ENCODE assay signal across 8 cellular contexts in genomic region chr12:85280138-85280983, GRCh38. TPM values are rescaled to one million over a fixed set of nuclear protein-coding genes. Genes with fewer than 3 reads are reported as not detected.
DNase-seq lines count a peak whose midpoint lies in the region; ATAC-seq and TF ChIP-seq lines count a peak whose summit lies in the region.

Gene ALX1, plus strand, starts transcription at chr12:85280220. Its CDS starts 42 bp downstream, at chr12:85280262.

- H3K27ac Mint-ChIP-seq in HFFc6 = no peak within 1 kb of the TSS
- H3K27ac Mint-ChIP-seq in naive thymus-derived CD4-positive, alpha-beta T cell = peak within 1 kb of the TSS in 1 of 9 donors; percentile 73

- POLR2A ChIA-PET in naive thymus-derived CD4-positive, alpha-beta T cell (lab: Charles Lee) = no interaction called here

- intact Hi-C loops in naive thymus-derived CD4-positive, alpha-beta T cell (cut with micrococcal nuclease) = loop anchor here in 1 of 2 donors (2.0 kb wide), 1 partner anchor 370 kb away; no protein-coding TSS in a partner anchor

- peaks cover 16% of the 10 kb centered on the region; the same call in 1 of the 2 replicates for H3K27me3 Mint-ChIP-seq in HFFc6 (ENCODE audit: insufficient read depth)
- peaks cover 52 to 68% (median 56%) of the 10 kb centered on the region in 5 donors for H3K27me3 Mint-ChIP-seq in naive thymus-derived CD4-positive, alpha-beta T cell

- H3K4me3 ChIP-seq in epithelial cell of esophagus (ENCODE audit: low read length) = peak within 1 kb of the TSS; percentile 51
- H3K4me3 ChIP-seq in naive thymus-derived CD4-positive, alpha-beta T cell (ENCODE audit: low read length) = no peak within 1 kb of the TSS

- H3K4me3 Mint-ChIP-seq in HFFc6 = peak within 1 kb of the TSS; percentile 88
- peak within 1 kb of the TSS in 8 of 10 donors; percentile 15 to 80 (median 42) for H3K4me3 Mint-ChIP-seq in naive thymus-derived CD4-positive, alpha-beta T cell

- in situ Hi-C loops in G401 (cut with HindIII; ENCODE audit: low sequenced_read_pairs) = no loop called here

- TF ChIP-seq CTCF in HFFc6 (IDR thresholded peaks at IDR 0.05) (no peak), epithelial cell of esophagus (IDR thresholded peaks at IDR 0.05; ENCODE audit: insufficient read depth, low read depth, low read length, missing control alignments) (no peak)

- CTCF ChIA-PET in naive thymus-derived CD4-positive, alpha-beta T cell (lab: Charles Lee) = no interaction called here

- peaks cover 8% of the 10 kb centered on the region; the same call in 1 of the 2 replicates for H3K4me1 Mint-ChIP-seq in HFFc6 (ENCODE audit: low read depth)
- peaks cover 0 to 7% (median 4%) of the 10 kb centered on the region in 7 donors for H3K4me1 Mint-ChIP-seq in naive thymus-derived CD4-positive, alpha-beta T cell

- no peaks in the 10 kb centered on the region for H3K4me1 ChIP-seq in naive thymus-derived CD4-positive, alpha-beta T cell (ENCODE audit: control insufficient read depth in 2 of 2, insufficient read depth in 2 of 2, low read length in 2 of 2)

- H3K9me3 ChIP-seq in naive thymus-derived CD4-positive, alpha-beta T cell (ENCODE audit: control insufficient read depth in 2 of 3, low read length in 3 of 3) = no peaks in the 10 kb centered on the region

- ATAC-seq in naive thymus-derived CD4-positive, alpha-beta T cell = no peak

- H3K36me3 Mint-ChIP-seq in HFFc6 (ENCODE audit: low read depth) = no peaks in the 10 kb centered on the region
- H3K36me3 Mint-ChIP-seq in naive thymus-derived CD4-positive, alpha-beta T cell = no peaks in the 10 kb centered on the region

- no peaks in the 10 kb centered on the region for H3K27me3 ChIP-seq in naive thymus-derived CD4-positive, alpha-beta T cell (ENCODE audit: control insufficient read depth in 2 of 2, insufficient read depth in 2 of 2, low read length in 2 of 2)

- peak; percentile 78 for DNase-seq in DMS53 treated with DMSO at 0.1 percent for 48 hours (lab: John Stamatoyannopoulos, UW; ENCODE audit: unreplicated experiment)
- DNase-seq in HFFc6 = no peak
- peak; percentile 27 for DNase-seq in epithelial cell of esophagus (ENCODE audit: low read depth)
- peak in 1 of 9 donors; percentile 23 for DNase-seq in naive thymus-derived CD4-positive, alpha-beta T cell
- no peak for DNase-seq in NOMO-1 (lab: John Stamatoyannopoulos, UW; ENCODE audit: unreplicated experiment in 2 of 2)
- DNase-seq in NCI-H2196 treated with DMSO at 0.1 percent for 48 hours (lab: John Stamatoyannopoulos, UW; ENCODE audit: unreplicated experiment) = no peak
- no peak for DNase-seq in G401 (ENCODE audit: low spot score)

- no peak within 1 kb of the TSS for H3K27ac ChIP-seq in naive thymus-derived CD4-positive, alpha-beta T cell (ENCODE audit: low read depth, low read length)

- no peaks in the 10 kb centered on the region; the same call in 1 of the 2 replicates for H3K9me3 Mint-ChIP-seq in HFFc6
- peaks cover 0 to 21% (median 2%) of the 10 kb centered on the region in 11 donors for H3K9me3 Mint-ChIP-seq in naive thymus-derived CD4-positive, alpha-beta T cell

- no peaks in the 10 kb centered on the region for H3K36me3 ChIP-seq in naive thymus-derived CD4-positive, alpha-beta T cell (ENCODE audit: control insufficient read depth in 2 of 3, insufficient read depth in 3 of 3, low read length in 3 of 3)

TF ChIP-seq in PFSK-1, 5 proteins besides CTCF, POLR2A, EP300 and RAD21:
- no peak for TF ChIP-seq POLR2AphosphoS5 (IDR thresholded peaks at IDR 0.05; ENCODE audit: low read depth, low read length)
- TF ChIP-seq TAF1 (IDR thresholded peaks at IDR 0.05; ENCODE audit: borderline replicate concordance, insufficient read depth, low read length) = peak; percentile 2; the same call in 1 of the 2 replicates
- TF ChIP-seq REST (IDR thresholded peaks at IDR 0.05; ENCODE audit: insufficient read depth in 1 of 2, low read depth in 2 of 2, low read length in 2 of 2) = peak in 1 of 2 experiments; percentile 22; a peak in 1 of 4 replicates
- TF ChIP-seq FOXP2 (optimal IDR thresholded peaks at IDR 0.05; ENCODE audit: borderline replicate concordance, extremely low read depth, extremely low read length, insufficient read depth) = peak; percentile 22
- peak; percentile 67; the same call in 1 of the 2 replicates for TF ChIP-seq SIN3A (IDR thresholded peaks at IDR 0.05; ENCODE audit: borderline replicate concordance, insufficient read depth, low read length)

RNA-seq across cellular contexts. Expression of gene ALX1, which starts in this region (rescaled TPM):
- not detected for total RNA-seq in HFFc6 (2021; fragmentation: NEBNext Ultra II Directional; extraction: Animal tissue kit (Norgen Biotek cat#: 25700))
- 67.4 TPM for polyA plus RNA-seq in PFSK-1 (2012; ENCODE audit: insufficient read length, low read depth)
- not detected for total RNA-seq in naive thymus-derived CD4-positive, alpha-beta T cell
- polyA plus RNA-seq in naive thymus-derived CD4-positive, alpha-beta T cell = not detected
- total RNA-seq in G401 (2014; rRNA removed; shearing (Covaris generic)) = 2.0 and 7.9 TPM in 2 replicates

Comparison
In these comparisons a context has a peak if more than half of its experiments do, and no peak if none do; other contexts are left out.
1. DNase-seq: peak in DMS53 treated with DMSO at 0.1 percent for 48 hours (single experiment) and epithelial cell of esophagus (single experiment); none in HFFc6 (single experiment), NOMO-1 (0 of 2), NCI-H2196 treated with DMSO at 0.1 percent for 48 hours (single experiment) and G401 (single experiment).